8 cellular contexts compared by ENCODE assay signal in the genomic region with DNA sequence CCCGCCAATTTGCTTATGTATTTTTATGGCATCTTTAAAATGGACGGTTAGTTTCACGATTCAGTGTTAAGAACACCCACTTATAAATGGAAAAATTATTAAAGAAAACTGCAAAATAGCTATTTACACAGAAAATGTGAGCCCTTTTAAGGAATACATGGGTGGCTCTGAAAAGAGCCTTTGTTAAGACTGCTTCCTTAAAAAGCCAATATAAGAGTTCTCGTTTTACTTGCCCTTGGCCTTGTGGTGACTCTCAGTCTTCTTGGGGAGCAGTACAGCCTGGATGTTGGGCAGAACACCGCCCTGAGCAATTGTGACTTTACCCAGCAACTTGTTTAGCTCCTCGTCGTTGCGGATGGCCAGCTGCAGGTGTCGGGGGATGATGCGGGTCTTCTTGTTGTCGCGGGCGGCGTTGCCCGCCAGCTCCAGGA.
DNase-seq lines count a peak whose midpoint lies in the region; ATAC-seq and TF ChIP-seq lines count a peak whose summit lies in the region.

No MANE protein-coding gene starts in this region.

- H3K4me3 ChIP-seq in CD4-positive, alpha-beta memory T cell (ENCODE audit: low read length in 2 of 2), result peak overlapping the region; percentile 83 to 97
- H3K4me3 ChIP-seq in mammary epithelial cell (replicated peaks in 1 of 3; ENCODE audit: insufficient read depth in 1 of 3, low read depth in 2 of 3, low read length in 3 of 3) (peak overlapping the region; percentile 69 to 90 (median 87)), lower lobe of right lung (peak overlapping the region; percentile 62), upper lobe of left lung (peak overlapping the region; percentile 19 to 57 (median 54))

- in situ Hi-C loops in mammary epithelial cell (cut with MboI; ENCODE audit: low sequenced_read_pairs in 2 of 2), result no loop called here

- 0% methylated on average over 4 of the region's 15 CpGs for WGBS in mammary epithelial cell (ENCODE audit: low coverage, missing lambda C conversion rate)
- WGBS in upper lobe of left lung, 2 donors, result 1% methylated on average over 8 to 15 of the region's 15 CpGs

- TF ChIP-seq CTCF in mammary epithelial cell (conservative IDR thresholded peaks at IDR 0.05 in 1 of 2, IDR thresholded peaks at IDR 0.05 in 1 of 2; ENCODE audit: extremely low read depth in 1 of 2, insufficient read depth in 1 of 2, low read depth in 1 of 2, low read length in 2 of 2), result no peak
- TF ChIP-seq CTCF in lower lobe of right lung (IDR thresholded peaks at IDR 0.05), result no peak
- no peak for TF ChIP-seq CTCF in upper lobe of left lung (IDR thresholded peaks at IDR 0.05)

- H3K36me3 Mint-ChIP-seq in CD4-positive, alpha-beta memory T cell, result peaks cover 0 to 24% of the 10 kb centered on the region in 2 donors

- TSS peak; percentile 67 for BruUV-seq in mammary epithelial cell (replicated peaks; lab: Mats Ljungman, UMichigan)

- H3K9me3 ChIP-seq in CD4-positive, alpha-beta memory T cell (ENCODE audit: control insufficient read depth in 1 of 2, low read length in 2 of 2), result no peaks in the 10 kb centered on the region
- H3K9me3 ChIP-seq in mammary epithelial cell (replicated peaks; ENCODE audit: insufficient read depth, low read length) (no peaks in the 10 kb centered on the region), lower lobe of right lung (no peaks in the 10 kb centered on the region), upper lobe of left lung (peaks cover 0 to 4% (median 0%) of the 10 kb centered on the region in 4 donors)

- no peak for DNase-seq in CD4-positive, alpha-beta memory T cell
- DNase-seq in NCI-H2029 (lab: John Stamatoyannopoulos, UW) (peak; percentile 50), mammary epithelial cell (no peak), lower lobe of right lung (no peak), upper lobe of left lung (no peak), SHP77 treated with DMSO at 0.1 percent for 48 hours (lab: John Stamatoyannopoulos, UW) (no peak), SK-N-DZ (ENCODE audit: low spot score) (no peak)

- no peaks in the 10 kb centered on the region for H3K27me3 ChIP-seq in CD4-positive, alpha-beta memory T cell (ENCODE audit: insufficient read depth, low read length)
- H3K27me3 ChIP-seq in mammary epithelial cell (ENCODE audit: insufficient read depth, low read length) (no peaks in the 10 kb centered on the region), lower lobe of right lung (ENCODE audit: low read depth) (peaks cover 65% of the 10 kb centered on the region), upper lobe of left lung (no peaks in the 10 kb centered on the region)

- H3K9ac ChIP-seq in mammary epithelial cell (ENCODE audit: insufficient read depth, low read length), result peak overlapping the region; percentile 90

- peak overlapping the region; percentile 94 to 99 (median 97) for H3K4me3 Mint-ChIP-seq in CD4-positive, alpha-beta memory T cell

- no peaks in the 10 kb centered on the region for H4K20me1 ChIP-seq in mammary epithelial cell (ENCODE audit: insufficient read depth, low read length)

- peak overlapping the region; percentile 87 for H3K4me2 ChIP-seq in mammary epithelial cell (ENCODE audit: insufficient read depth, low read depth, low read length)

- H2AFZ ChIP-seq in mammary epithelial cell (ENCODE audit: low read depth, low read length), result no peak overlapping the region

- peaks cover 20 to 50% (median 39%) of the 10 kb centered on the region in 4 donors for H3K4me1 Mint-ChIP-seq in CD4-positive, alpha-beta memory T cell

- no peaks in the 10 kb centered on the region for H3K36me3 ChIP-seq in CD4-positive, alpha-beta memory T cell (ENCODE audit: insufficient read depth, low read length)
- H3K36me3 ChIP-seq in mammary epithelial cell (ENCODE audit: insufficient read depth, low read length), result no peaks in the 10 kb centered on the region
- no peaks in the 10 kb centered on the region for H3K36me3 ChIP-seq in lower lobe of right lung
- no peaks in the 10 kb centered on the region for H3K36me3 ChIP-seq in upper lobe of left lung

- peak overlapping the region; percentile 91 to 100 (median 98) for H3K27ac Mint-ChIP-seq in CD4-positive, alpha-beta memory T cell

- no peak for TF ChIP-seq POLR2A in upper lobe of left lung (IDR thresholded peaks at IDR 0.05)

- ATAC-seq in GM21576 (IDR thresholded peaks at IDR 0.05; ENCODE audit: unreplicated experiment) (peak; percentile 1), lower lobe of right lung (peak; percentile 31 to 38), upper lobe of left lung (ENCODE audit: low FRiP score in 2 of 2) (peak; percentile 12 to 37)

- no peaks in the 10 kb centered on the region for H3K27me3 Mint-ChIP-seq in CD4-positive, alpha-beta memory T cell

- H3K27ac ChIP-seq in CD4-positive, alpha-beta memory T cell (ENCODE audit: low read depth, low read length), result peak overlapping the region; percentile 84
- peak overlapping the region; percentile 87 for H3K27ac ChIP-seq in mammary epithelial cell (ENCODE audit: insufficient read depth, low read depth, low read length)
- H3K27ac ChIP-seq in lower lobe of right lung, result peak overlapping the region; percentile 97
- peak overlapping the region; percentile 94 to 96 (median 96) for H3K27ac ChIP-seq in upper lobe of left lung

- intact Hi-C loops in CD4-positive, alpha-beta memory T cell (cut with micrococcal nuclease), result loop anchor here (1.0 to 5.0 kb wide), 10 partner anchors 18 to 1694 kb away; a partner anchor contains a TSS
- intact Hi-C loops in mammary epithelial cell (cut with micrococcal nuclease), result loop anchor here (1.0 to 2.0 kb wide), 5 partner anchors 18 to 934 kb away; a partner anchor contains a TSS
- intact Hi-C loops in lower lobe of right lung (cut with DNase I), result no loop called here

- H3K9me3 Mint-ChIP-seq in CD4-positive, alpha-beta memory T cell, result peaks cover 0 to 8% (median 0%) of the 10 kb centered on the region in 8 donors

- H3K79me2 ChIP-seq in mammary epithelial cell (ENCODE audit: insufficient read depth, low read length), result peaks cover 8% of the 10 kb centered on the region

- dilution Hi-C loops in mammary epithelial cell (cut with HindIII; ENCODE audit: low sequenced_read_pairs), result loop anchor here (5.0 to 25.0 kb wide), 4 partner anchors 36 to 939 kb away; a partner anchor contains a TSS

- CTCF ChIA-PET in CD4-positive, alpha-beta memory T cell (lab: Charles Lee; ENCODE audit: partially characterized antibody), result interaction anchor here (1.1 to 6.2 kb wide), 16 partner anchors 10 to 173 kb away, joined by 3 to 63 read pairs (median 18); a partner anchor contains a TSS
- CTCF ChIA-PET in mammary epithelial cell (lab: Charles Lee; ENCODE audit: low non-redundant PET), result no interaction called here

- TF ChIP-seq EP300 in upper lobe of left lung (IDR thresholded peaks at IDR 0.05), result no peak

- H3K4me1 ChIP-seq in CD4-positive, alpha-beta memory T cell (ENCODE audit: insufficient read depth, low read length), result peaks cover 44% of the 10 kb centered on the region
- H3K4me1 ChIP-seq in mammary epithelial cell (ENCODE audit: insufficient read depth, low read length) (peaks cover 8% of the 10 kb centered on the region), lower lobe of right lung (peaks cover 13% of the 10 kb centered on the region), upper lobe of left lung (peaks cover 6 to 35% (median 22%) of the 10 kb centered on the region in 4 donors)

- POLR2A ChIA-PET in CD4-positive, alpha-beta memory T cell (lab: Charles Lee; ENCODE audit: partially characterized antibody), result interaction anchor here (0.8 to 25.6 kb wide), 55 partner anchors 7 to 1695 kb away, joined by 3 to 2476 read pairs (median 9); a partner anchor contains a TSS
